Comparison of ENCODE assay signal across 8 cellular contexts in the genomic region with DNA sequence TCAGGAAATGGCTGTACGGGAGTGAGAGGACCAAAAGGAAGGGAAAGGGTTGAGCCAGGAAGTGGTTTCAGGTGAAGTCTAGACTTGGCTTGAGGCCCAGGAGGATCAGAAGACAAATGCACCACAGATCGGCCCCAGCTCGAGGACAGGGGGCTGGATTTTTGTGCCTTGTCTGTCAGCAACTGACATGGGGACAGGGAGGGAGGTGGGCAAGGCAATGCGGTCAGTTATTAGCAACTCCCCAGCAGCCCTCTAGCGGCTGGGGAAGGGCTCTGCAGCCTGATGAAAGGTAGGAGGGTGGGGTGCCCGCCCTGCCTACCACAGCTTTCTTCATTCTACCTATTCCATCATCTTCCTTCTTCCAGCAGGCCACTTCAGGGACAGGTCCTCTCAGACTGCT. TPM values are rescaled to one million over a fixed set of nuclear protein-coding genes. Genes with fewer than 3 reads are reported as not detected.
DNase-seq lines count a peak whose midpoint lies in the region; ATAC-seq, FAIRE-seq and TF ChIP-seq lines count a peak whose summit lies in the region.

No MANE protein-coding gene starts in this region.

- H3K4me1 Mint-ChIP-seq in Caco-2 (ENCODE audit: low read depth, unreplicated experiment): no peaks in the 10 kb centered on the region

- H3K9me1 ChIP-seq in endothelial cell of umbilical vein (replicated peaks; ENCODE audit: control insufficient read depth, extremely low read depth, insufficient read depth, low read length): no peaks in the 10 kb centered on the region

- H3K27ac Mint-ChIP-seq in Caco-2 (ENCODE audit: unreplicated experiment): no peak overlapping the region

- POLR2A ChIA-PET in Caco-2 (lab: Charles Lee): no interaction called here
- POLR2A ChIA-PET in endothelial cell of umbilical vein (lab: Charles Lee): no interaction called here

- H2AFZ ChIP-seq in endothelial cell of umbilical vein (ENCODE audit: low read depth, low read length): peak overlapping the region; percentile 58

- DNase-seq in Caco-2 (peak; percentile 43 to 46), RPMI7951 (ENCODE audit: low read depth) (peak; percentile 48), endothelial cell of umbilical vein (ENCODE audit: low read depth, low spot score) (peak; percentile 19), MV-4-11 (lab: John Stamatoyannopoulos, UW) (no peak)

- no peak overlapping the region for H3K4me3 ChIP-seq in Caco-2 (ENCODE audit: low read depth, low read length)
- H3K4me3 ChIP-seq in endothelial cell of umbilical vein (replicated peaks in 1 of 3; ENCODE audit: insufficient read depth in 1 of 3, low read depth in 1 of 3, low read length in 3 of 3): no peak overlapping the region
- no peak overlapping the region for H3K4me3 ChIP-seq in neutrophil (ENCODE audit: low read depth in 1 of 2, low read length in 1 of 2)

- no peaks in the 10 kb centered on the region for H3K36me3 ChIP-seq in Caco-2 (ENCODE audit: control insufficient read depth, insufficient read depth, low read length)
- H3K36me3 ChIP-seq in endothelial cell of umbilical vein (ENCODE audit: control insufficient read depth in 2 of 2, extremely low read depth in 1 of 2, insufficient read depth in 2 of 2, low read length in 2 of 2): no peaks in the 10 kb centered on the region
- no peaks in the 10 kb centered on the region for H3K36me3 ChIP-seq in neutrophil

- ATAC-seq in GM18519 (IDR thresholded peaks at IDR 0.05; ENCODE audit: low FRiP score, unreplicated experiment): peak; percentile 82
- peak; percentile 83 for ATAC-seq in HG03039 (IDR thresholded peaks at IDR 0.05; ENCODE audit: unreplicated experiment)
- no peak for ATAC-seq in GM21390 (IDR thresholded peaks at IDR 0.05; ENCODE audit: unreplicated experiment)

- no peaks in the 10 kb centered on the region for H3K79me2 ChIP-seq in endothelial cell of umbilical vein (ENCODE audit: control insufficient read depth, insufficient read depth, low read length)

- H3K4me2 ChIP-seq in endothelial cell of umbilical vein (ENCODE audit: insufficient read depth, low read length): no peak overlapping the region

- H3K27ac ChIP-seq in endothelial cell of umbilical vein (ENCODE audit: insufficient read depth, low read depth, low read length): no peak overlapping the region
- no peak overlapping the region for H3K27ac ChIP-seq in neutrophil

- peak; percentile 87 to 92 for TF ChIP-seq CTCF in Caco-2 (IDR thresholded peaks at IDR 0.05; ENCODE audit: insufficient read depth in 1 of 2, low read depth in 1 of 2, low read length in 1 of 2, severe bottlenecking in 1 of 2, unreplicated experiment in 1 of 2)
- peak; percentile 66 to 90 for TF ChIP-seq CTCF in endothelial cell of umbilical vein (IDR thresholded peaks at IDR 0.05; ENCODE audit: extremely low read depth in 1 of 2, insufficient read depth in 1 of 2, low read depth in 1 of 2, low read length in 2 of 2)
- TF ChIP-seq CTCF in neutrophil (IDR thresholded peaks at IDR 0.05): peak; percentile 80

- no peaks in the 10 kb centered on the region for H3K27me3 ChIP-seq in Caco-2 (replicated peaks; ENCODE audit: control insufficient read depth, insufficient read depth, low read length)
- no peaks in the 10 kb centered on the region for H3K27me3 ChIP-seq in endothelial cell of umbilical vein (ENCODE audit: control insufficient read depth in 2 of 2, insufficient read depth in 2 of 2, low read length in 2 of 2)
- no peaks in the 10 kb centered on the region for H3K27me3 ChIP-seq in neutrophil

- H4K20me1 ChIP-seq in endothelial cell of umbilical vein (replicated peaks; ENCODE audit: control insufficient read depth, extremely low read depth, insufficient read depth, low read length): no peaks in the 10 kb centered on the region

- no peak overlapping the region for H3K4me3 Mint-ChIP-seq in Caco-2 (ENCODE audit: unreplicated experiment)

- intact Hi-C loops in Caco-2 (cut with micrococcal nuclease; ENCODE audit: unreplicated experiment) (loop anchor here (1.0 kb wide), 2 partner anchors 189 to 296 kb away; no protein-coding TSS in a partner anchor), endothelial cell of umbilical vein (cut with micrococcal nuclease) (loop anchor here (2.0 to 10.0 kb wide), 3 partner anchors 145 to 189 kb away; no protein-coding TSS in a partner anchor)

- no peaks in the 10 kb centered on the region for H3K36me3 Mint-ChIP-seq in Caco-2 (ENCODE audit: insufficient read depth, unreplicated experiment)

- peaks cover 14% of the 10 kb centered on the region for H3K27me3 Mint-ChIP-seq in Caco-2 (ENCODE audit: insufficient read depth, unreplicated experiment)

- H3K9me3 ChIP-seq in Caco-2 (no peaks in the 10 kb centered on the region), endothelial cell of umbilical vein (replicated peaks; ENCODE audit: control insufficient read depth, insufficient read depth, low read length) (no peaks in the 10 kb centered on the region), neutrophil (no peaks in the 10 kb centered on the region)

- no peak for FAIRE-seq in endothelial cell of umbilical vein (lab: Jason Lieb, UNC)

- H3K9ac ChIP-seq in endothelial cell of umbilical vein (replicated peaks; ENCODE audit: extremely low read depth, insufficient read depth, low read length): no peak overlapping the region

- CTCF ChIA-PET in Caco-2 (lab: Charles Lee): interaction anchor here (0.5 kb wide), 1 partner anchor 150 kb away, joined by 4 read pairs; no protein-coding TSS in a partner anchor
- CTCF ChIA-PET in endothelial cell of umbilical vein (lab: Charles Lee): interaction anchor here (0.7 to 4.4 kb wide), 9 partner anchors 9 to 509 kb away, joined by 3 to 27 read pairs (median 4); no protein-coding TSS in a partner anchor

- H3K4me1 ChIP-seq in Caco-2 (no peaks in the 10 kb centered on the region), endothelial cell of umbilical vein (ENCODE audit: control insufficient read depth, extremely low read depth, insufficient read depth, low read length) (no peaks in the 10 kb centered on the region), neutrophil (ENCODE audit: control insufficient read depth in 1 of 2, insufficient read depth in 1 of 2, low read depth in 1 of 2, low read length in 1 of 2) (peaks cover 29 to 35% of the 10 kb centered on the region in 2 experiments)

- H3K9me3 Mint-ChIP-seq in Caco-2 (ENCODE audit: unreplicated experiment): no peaks in the 10 kb centered on the region

- dilution Hi-C loops in endothelial cell of umbilical vein (cut with MboI; ENCODE audit: extremely low pct_ligation_motif_present, low sequenced_read_pairs): no loop called here

- TF ChIP-seq POLR2A in endothelial cell of umbilical vein (IDR thresholded peaks at IDR 0.05; ENCODE audit: low read depth, low read length): no peak

- BruUV-seq in Caco-2 (replicated peaks; lab: Mats Ljungman, UMichigan) (no TSS peak), endothelial cell of umbilical vein (replicated peaks; lab: Mats Ljungman, UMichigan) (no TSS peak)

TF ChIP-seq in endothelial cell of umbilical vein, 7 proteins besides CTCF, POLR2A, EP300 and RAD21:
- TF ChIP-seq MAX (IDR thresholded peaks at IDR 0.05; ENCODE audit: insufficient read depth, insufficient read length) (no peak), JUN (IDR thresholded peaks at IDR 0.05; ENCODE audit: borderline replicate concordance, insufficient read depth, insufficient read length, low read depth) (no peak), EZH2 (IDR thresholded peaks at IDR 0.05; ENCODE audit: borderline replicate concordance, low read depth, low read length, severe bottlenecking) (no peak)

RNA-seq across cellular contexts. Expression of gene CPO, which starts 50.0 kb away (rescaled TPM):
- total RNA-seq in Caco-2 (2022) (not detected in 2 replicates), endothelial cell of umbilical vein (not detected in 2 replicates)
- not detected in 2 replicates for total RNA-seq in RPMI7951 (2014; rRNA removed; shearing (Covaris generic))
- not detected in 2 replicates for polyA plus RNA-seq in endothelial cell of umbilical vein
- polyA plus RNA-seq in endothelial cell of umbilical vein (2011; cell fraction: cytosol; rRNA removed): not detected in 2 replicates
- polyA plus RNA-seq in endothelial cell of umbilical vein (2011; cell fraction: nucleus; rRNA removed): 0.20 and 0.34 TPM in 2 replicates
- polyA plus RNA-seq in endothelial cell of umbilical vein (2012): not detected in 2 replicates
- not detected in 2 replicates for polyA minus RNA-seq in endothelial cell of umbilical vein
- polyA minus RNA-seq in endothelial cell of umbilical vein (2011; cell fraction: cytosol; rRNA and poly(A)+ RNA removed): not detected
- not detected in 2 replicates for polyA minus RNA-seq in endothelial cell of umbilical vein (2011; cell fraction: nucleus; rRNA and poly(A)+ RNA removed)
